30 cellular contexts compared by ENCODE assay signal in genomic region chr10:26759008-26759407, GRCh38.
DNase-seq lines count a peak whose midpoint lies in the region; ATAC-seq, FAIRE-seq and TF ChIP-seq lines count a peak whose summit lies in the region.
"Had no signal": no experiment of that assay in that cellular context is flagged by ENCODE, and none has a peak within 500 bp of the region (broad histone marks: within the 10 kb centered on the region; RNA-seq: fewer than 3 reads in every experiment).

No MANE protein-coding gene starts in this region.

- no peak for TF ChIP-seq CTCF in neural crest cell (conservative IDR thresholded peaks at IDR 0.05)

- H3K9me3 Mint-ChIP-seq in T-helper 1 cell treated with Interleukin-12 subunit alpha and Interleukin-12 subunit beta and Interleukin-4 antibody, amounts not matched to agents 30 μg/mL and 1 μg/mL, for 36 hours = no peaks in the 10 kb centered on the region
- no peaks in the 10 kb centered on the region for H3K9me3 Mint-ChIP-seq in activated T-helper 1 cell treated with anti-CD3 and anti-CD28 coated beads, Interleukin-12 subunit alpha, Interleukin-12 subunit beta, Interleukin-2, Interleukin-4 antibody, amounts not matched to agents 30 ng/mL and 10 ng/mL and 1 ng/mL, durations not matched to agents 14 hours and 24 hours and 36 hours
- no peaks in the 10 kb centered on the region for H3K9me3 Mint-ChIP-seq in neural crest cell
- H3K9me3 Mint-ChIP-seq: central memory CD8-positive, alpha-beta T cell; mesothelial cell of epicardium; stimulated activated naive B cell treated with anti-CD40 and anti-IgM and Interleukin-4, amounts not matched to agents 10 μg/mL and 1 μg/mL and 100 μg/mL, for 72 hours had no signal

- DNase-seq in T-helper 1 cell (no peak), HAP-1 (ENCODE audit: low spot score in 2 of 2) (peak; percentile 26 to 36), neural crest cell (ENCODE audit: low read depth, low spot score) (no peak), NCI-H774 (lab: John Stamatoyannopoulos, UW) (no peak), RCC 7860 (ENCODE audit: low spot score) (no peak)
- DNase-seq in activated T-helper 1 cell treated with anti-CD3 and anti-CD28 coated beads, Interleukin-12 subunit alpha, Interleukin-12 subunit beta, Interleukin-2, Interleukin-4 antibody, amounts not matched to agents 30 ng/mL and 10 ng/mL and 1 ng/mL, durations not matched to agents 14 hours and 24 hours and 36 hours (ENCODE audit: low spot score) = no peak
- DNase-seq: activated CD4-positive, alpha-beta T cell treated with anti-CD3 and anti-CD28 coated beads for 4 hours; activated CD8-positive, alpha-beta memory T cell treated with anti-CD3 and anti-CD28 coated beads for 24 hours; activated gamma-delta T cell treated with Interleukin-2 at 50 U/mL for 16 hours; activated T-cell treated with anti-CD3 and anti-CD28 coated beads for 4 hours; body of pancreas; C1 segment of cervical spinal cord; foreskin fibroblast; GDM1; GM23248; NCI-H1092 treated with DMSO at 0.1 percent for 48 hours; NCI-H187; NCI-H524; ovary; PC-9; SK-N-SH; stimulated activated naive B cell treated with anti-CD40 and anti-IgM and Interleukin-4, amounts not matched to agents 10 μg/mL and 1 μg/mL and 100 μg/mL, for 72 hours; substantia nigra; upper lobe of left lung had no signal

- intact Hi-C loops in activated T-helper 1 cell treated with anti-CD3 and anti-CD28 coated beads, Interleukin-12 subunit alpha, Interleukin-12 subunit beta, Interleukin-2, Interleukin-4 antibody, amounts not matched to agents 30 ng/mL and 10 ng/mL and 1 ng/mL, durations not matched to agents 14 hours and 24 hours and 36 hours (cut with micrococcal nuclease) = loop anchor here (5.0 kb wide), 1 partner anchor 38 kb away; no protein-coding TSS in a partner anchor

- in situ Hi-C loops in HAP-1 (cut with MboI; ENCODE audit: low sequenced_read_pairs) = no loop called here

- H3K4me3 Mint-ChIP-seq in T-helper 1 cell treated with Interleukin-12 subunit alpha and Interleukin-12 subunit beta and Interleukin-4 antibody, amounts not matched to agents 30 μg/mL and 1 μg/mL, for 36 hours = no peak overlapping the region
- H3K4me3 Mint-ChIP-seq in activated T-helper 1 cell treated with anti-CD3 and anti-CD28 coated beads, Interleukin-12 subunit alpha, Interleukin-12 subunit beta, Interleukin-2, Interleukin-4 antibody, amounts not matched to agents 30 ng/mL and 10 ng/mL and 1 ng/mL, durations not matched to agents 14 hours and 24 hours and 36 hours = no peak overlapping the region
- no peak overlapping the region for H3K4me3 Mint-ChIP-seq in neural crest cell
- H3K4me3 Mint-ChIP-seq: central memory CD8-positive, alpha-beta T cell; mesothelial cell of epicardium; stimulated activated naive B cell treated with anti-CD40 and anti-IgM and Interleukin-4, amounts not matched to agents 10 μg/mL and 1 μg/mL and 100 μg/mL, for 72 hours had no signal

- H3K36me3 ChIP-seq in HAP-1 (replicated peaks) = peaks cover 5% of the 10 kb centered on the region; the same call in 1 of the 2 replicates
- H3K36me3 ChIP-seq: ovary had no signal

- no peaks in the 10 kb centered on the region for H3K27me3 ChIP-seq in HAP-1 (ENCODE audit: low read depth)
- H3K27me3 ChIP-seq: body of pancreas, esophagus muscularis mucosa, ovary, upper lobe of left lung had no signal

- H3K4me3 ChIP-seq in HAP-1 = no peak overlapping the region
- H3K4me3 ChIP-seq: body of pancreas, esophagus muscularis mucosa, GM23248, ovary, PC-9, upper lobe of left lung had no signal

- H3K27me3 Mint-ChIP-seq in T-helper 1 cell treated with Interleukin-12 subunit alpha and Interleukin-12 subunit beta and Interleukin-4 antibody, amounts not matched to agents 30 μg/mL and 1 μg/mL, for 36 hours (ENCODE audit: low read depth) = no peaks in the 10 kb centered on the region
- H3K27me3 Mint-ChIP-seq in activated T-helper 1 cell treated with anti-CD3 and anti-CD28 coated beads, Interleukin-12 subunit alpha, Interleukin-12 subunit beta, Interleukin-2, Interleukin-4 antibody, amounts not matched to agents 30 ng/mL and 10 ng/mL and 1 ng/mL, durations not matched to agents 14 hours and 24 hours and 36 hours (ENCODE audit: insufficient read depth) = no peaks in the 10 kb centered on the region
- H3K27me3 Mint-ChIP-seq in neural crest cell (ENCODE audit: low read depth) = no peaks in the 10 kb centered on the region
- H3K27me3 Mint-ChIP-seq: central memory CD8-positive, alpha-beta T cell; stimulated activated naive B cell treated with anti-CD40 and anti-IgM and Interleukin-4, amounts not matched to agents 10 μg/mL and 1 μg/mL and 100 μg/mL, for 72 hours had no signal

- no peak for FAIRE-seq in RCC 7860 (lab: Jason Lieb, UNC)

- peaks cover 21% of the 10 kb centered on the region for H3K4me1 ChIP-seq in HAP-1
- H3K4me1 ChIP-seq: body of pancreas, esophagus muscularis mucosa, upper lobe of left lung had no signal

- ATAC-seq in GM21423 (IDR thresholded peaks at IDR 0.05; ENCODE audit: unreplicated experiment) = no peak
- ATAC-seq: body of pancreas; Right ventricle myocardium inferior; stimulated activated naive B cell treated with anti-CD40 and anti-IgM and Interleukin-4, amounts not matched to agents 10 μg/mL and 1 μg/mL and 100 μg/mL, for 72 hours had no signal

- peak overlapping the region; percentile 3 for H3K27ac Mint-ChIP-seq in T-helper 1 cell treated with Interleukin-12 subunit alpha and Interleukin-12 subunit beta and Interleukin-4 antibody, amounts not matched to agents 30 μg/mL and 1 μg/mL, for 36 hours
- H3K27ac Mint-ChIP-seq in activated T-helper 1 cell treated with anti-CD3 and anti-CD28 coated beads, Interleukin-12 subunit alpha, Interleukin-12 subunit beta, Interleukin-2, Interleukin-4 antibody, amounts not matched to agents 30 ng/mL and 10 ng/mL and 1 ng/mL, durations not matched to agents 14 hours and 24 hours and 36 hours = peak overlapping the region; percentile 13
- peak overlapping the region; percentile 78 for H3K27ac Mint-ChIP-seq in neural crest cell (ENCODE audit: unreplicated experiment)
- H3K27ac Mint-ChIP-seq: mesothelial cell of epicardium; stimulated activated naive B cell treated with anti-CD40 and anti-IgM and Interleukin-4, amounts not matched to agents 10 μg/mL and 1 μg/mL and 100 μg/mL, for 72 hours had no signal

- H3K36me3 Mint-ChIP-seq in T-helper 1 cell treated with Interleukin-12 subunit alpha and Interleukin-12 subunit beta and Interleukin-4 antibody, amounts not matched to agents 30 μg/mL and 1 μg/mL, for 36 hours (ENCODE audit: low read depth) = peaks cover 29% of the 10 kb centered on the region
- H3K36me3 Mint-ChIP-seq in activated T-helper 1 cell treated with anti-CD3 and anti-CD28 coated beads, Interleukin-12 subunit alpha, Interleukin-12 subunit beta, Interleukin-2, Interleukin-4 antibody, amounts not matched to agents 30 ng/mL and 10 ng/mL and 1 ng/mL, durations not matched to agents 14 hours and 24 hours and 36 hours (ENCODE audit: low read depth) = peaks cover 27% of the 10 kb centered on the region
- H3K36me3 Mint-ChIP-seq in neural crest cell (ENCODE audit: low read depth) = peaks cover 3% of the 10 kb centered on the region
- H3K36me3 Mint-ChIP-seq: mesothelial cell of epicardium had no signal

- peaks cover 19% of the 10 kb centered on the region for H3K4me1 Mint-ChIP-seq in T-helper 1 cell treated with Interleukin-12 subunit alpha and Interleukin-12 subunit beta and Interleukin-4 antibody, amounts not matched to agents 30 μg/mL and 1 μg/mL, for 36 hours (ENCODE audit: low read depth)
- H3K4me1 Mint-ChIP-seq in activated T-helper 1 cell treated with anti-CD3 and anti-CD28 coated beads, Interleukin-12 subunit alpha, Interleukin-12 subunit beta, Interleukin-2, Interleukin-4 antibody, amounts not matched to agents 30 ng/mL and 10 ng/mL and 1 ng/mL, durations not matched to agents 14 hours and 24 hours and 36 hours (ENCODE audit: low read depth) = peaks cover 11% of the 10 kb centered on the region
- H3K4me1 Mint-ChIP-seq in neural crest cell = peaks cover 10% of the 10 kb centered on the region
- H3K4me1 Mint-ChIP-seq: mesothelial cell of epicardium had no signal

- no peaks in the 10 kb centered on the region for H3K9me3 ChIP-seq in HAP-1
- H3K9me3 ChIP-seq: body of pancreas, esophagus muscularis mucosa, ovary, SK-N-SH, upper lobe of left lung had no signal

Comparison
In these comparisons a context has a peak if more than half of its experiments do, and no peak if none do; other contexts are left out.
1. H3K27ac Mint-ChIP-seq: peak in every context shown above with its lines; median percentile 78 in neural crest cell; 13 in activated T-helper 1 cell treated with anti-CD3 and anti-CD28 coated beads, Interleukin-12 subunit alpha, Interleukin-12 subunit beta, Interleukin-2, Interleukin-4 antibody, amounts not matched to agents 30 ng/mL and 10 ng/mL and 1 ng/mL, durations not matched to agents 14 hours and 24 hours and 36 hours; 3 in T-helper 1 cell treated with Interleukin-12 subunit alpha and Interleukin-12 subunit beta and Interleukin-4 antibody, amounts not matched to agents 30 μg/mL and 1 μg/mL, for 36 hours.
2. DNase-seq: peak in HAP-1 (2 of 2); none in T-helper 1 cell (0 of 5), activated T-helper 1 cell treated with anti-CD3 and anti-CD28 coated beads, Interleukin-12 subunit alpha, Interleukin-12 subunit beta, Interleukin-2, Interleukin-4 antibody, amounts not matched to agents 30 ng/mL and 10 ng/mL and 1 ng/mL, durations not matched to agents 14 hours and 24 hours and 36 hours (single experiment), neural crest cell (single experiment), NCI-H774 (single experiment) and RCC 7860 (single experiment).